8 cellular contexts compared by ENCODE assay signal in the genomic region with DNA sequence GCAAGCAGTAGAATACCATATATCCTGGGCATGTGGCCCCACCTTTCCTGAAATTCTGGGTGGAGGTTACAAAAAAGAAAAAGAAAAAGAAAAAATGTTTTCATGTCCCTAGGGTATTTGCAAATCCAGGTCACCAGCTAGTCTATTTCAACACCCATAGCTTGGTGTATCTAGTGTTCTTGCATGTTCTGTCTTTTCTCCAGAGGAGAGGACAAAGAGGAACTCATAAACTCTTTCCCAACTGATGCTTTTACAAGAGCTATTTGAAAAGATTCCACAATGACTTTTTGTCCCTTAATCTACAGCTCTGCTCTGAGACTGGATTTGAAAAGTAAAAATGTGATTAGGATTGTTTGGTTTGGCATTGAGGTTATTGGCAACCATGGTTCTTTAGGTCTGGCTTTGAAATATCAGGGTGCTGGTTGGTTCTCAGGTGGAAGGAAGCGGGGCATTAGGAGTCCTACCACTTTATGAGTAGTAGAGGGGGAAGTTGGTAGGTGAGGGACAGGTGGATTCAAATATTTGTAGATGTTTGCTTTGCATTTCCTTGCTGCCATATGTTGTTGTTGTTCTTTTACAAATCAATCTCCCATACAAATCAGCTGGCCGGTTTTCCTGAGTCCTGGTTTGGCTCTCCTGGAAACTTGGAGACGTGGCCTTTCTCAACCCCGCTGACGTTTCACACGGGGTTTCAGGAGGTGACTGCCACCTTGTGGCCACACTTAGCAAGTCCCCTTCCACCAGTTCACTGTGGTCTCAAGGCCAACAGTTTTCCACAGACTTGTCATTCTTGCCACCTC.
DNase-seq lines count a peak whose midpoint lies in the region; ATAC-seq, FAIRE-seq and TF ChIP-seq lines count a peak whose summit lies in the region.

No MANE protein-coding gene starts in this region.

- ATAC-seq in HG02610 (IDR thresholded peaks at IDR 0.05; ENCODE audit: unreplicated experiment), result peak; percentile 73

- in situ Hi-C loops in T47D (cut with HindIII; ENCODE audit: low pct_unique_long_range_greater_than_20kb, low sequenced_read_pairs), result no loop called here

- DNase-seq in GM04503 (ENCODE audit: low read depth) (peak; percentile 12), NCI-H187 treated with DMSO at 0.1 percent for 48 hours (lab: John Stamatoyannopoulos, UW) (peak; percentile 44), T47D (ENCODE audit: low read depth in 1 of 2, low spot score in 1 of 2) (peak; percentile 73 to 88), HCEC 1CT (no peak)
- peak; percentile 76 for DNase-seq in stimulated activated CD4-positive, alpha-beta T cell treated with anti-CD3 and anti-CD28 coated beads, Interleukin-15, amount 100 ng/mL, for 24 hours

- H3K27ac ChIP-seq in VCaP, result no peak overlapping the region

- peak; percentile 96 for FAIRE-seq in islet of Langerhans (lab: Jason Lieb, UNC)

- peak; percentile 89 for TF ChIP-seq CTCF in VCaP (conservative IDR thresholded peaks at IDR 0.05)
